ENCODE assay signal across 11 cellular contexts in the genomic region with DNA sequence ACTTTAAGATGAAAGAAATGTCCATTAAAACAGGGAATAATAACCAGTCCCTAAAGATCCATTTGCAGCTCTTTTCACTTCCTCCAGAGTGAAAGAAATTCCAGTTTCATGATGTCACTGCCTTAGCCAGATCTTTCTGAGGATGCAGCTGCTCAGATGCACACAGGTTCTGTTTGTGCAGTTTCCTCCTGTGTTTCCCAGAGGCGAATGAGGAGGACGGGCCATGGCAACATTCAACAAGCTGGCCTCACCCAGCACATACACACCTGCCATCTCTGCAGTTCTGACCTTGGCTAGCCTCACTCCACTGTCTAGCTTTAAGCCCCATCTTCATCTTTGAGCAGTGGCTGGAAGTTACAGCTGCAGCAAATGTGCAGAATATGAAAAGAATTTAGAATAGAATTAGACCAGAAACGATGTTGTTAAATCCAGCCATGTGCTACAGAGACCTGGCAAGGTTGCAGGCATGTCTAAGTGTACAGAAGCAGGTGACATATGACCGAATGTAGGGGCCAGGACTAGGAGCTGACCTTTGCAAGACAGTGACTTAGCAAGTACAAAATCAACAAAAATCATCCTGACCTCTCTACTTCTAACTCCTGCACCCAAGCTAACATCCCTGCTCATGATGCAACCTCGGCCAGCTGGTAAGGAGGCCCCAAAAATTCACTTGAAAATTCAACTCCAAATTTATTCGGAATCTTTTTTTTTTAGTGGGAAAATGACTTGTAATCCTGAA.
DNase-seq lines count a peak whose midpoint lies in the region; ATAC-seq and TF ChIP-seq lines count a peak whose summit lies in the region.
"Had no signal": no experiment of that assay in that cellular context is flagged by ENCODE, and none has a peak within 500 bp of the region (broad histone marks: within the 10 kb centered on the region; RNA-seq: fewer than 3 reads in every experiment).

No MANE protein-coding gene starts in this region.

- no peak for ATAC-seq in GM18498 (IDR thresholded peaks at IDR 0.05; ENCODE audit: unreplicated experiment)
- ATAC-seq in GM21367 (IDR thresholded peaks at IDR 0.05; ENCODE audit: unreplicated experiment): no peak

- H3K27ac ChIP-seq in RWPE1: peak overlapping the region; percentile 67
- peak overlapping the region in 1 of 2 donors; percentile 17 for H3K27ac ChIP-seq in coronary artery
- H3K27ac ChIP-seq: SJSA1 had no signal

- POLR2A ChIA-PET in RWPE1 (lab: Yijun Ruan, JAX; ENCODE audit: low non-redundant PET): no interaction called here

- TF ChIP-seq CTCF in RWPE1 (conservative IDR thresholded peaks at IDR 0.05; ENCODE audit: low read depth) (no peak), retinal pigment epithelial cell (conservative IDR thresholded peaks at IDR 0.05; ENCODE audit: low read depth, low read length) (no peak), coronary artery (IDR thresholded peaks at IDR 0.05) (no peak)

- CTCF ChIA-PET in RWPE1 (lab: Yijun Ruan, JAX): interaction anchor here (0.9 to 3.2 kb wide), 3 partner anchors 35 to 94 kb away, joined by 3 to 17 read pairs (median 4); a partner anchor contains a TSS

- H3K4me3 ChIP-seq in retinal pigment epithelial cell (ENCODE audit: low read length) (no peak overlapping the region), coronary artery (no peak overlapping the region)
- H3K4me3 ChIP-seq: SJSA1, transverse colon had no signal

- peak; percentile 66 for DNase-seq in GM03348 (ENCODE audit: low spot score)
- peak; percentile 44 for DNase-seq in RWPE1 (ENCODE audit: low spot score)
- peak; percentile 77 for DNase-seq in glomerular visceral epithelial cell (ENCODE audit: extremely low spot score)
- DNase-seq in retinal pigment epithelial cell (ENCODE audit: low read depth): peak; percentile 20
- no peak for DNase-seq in coronary artery (ENCODE audit: low spot score)
- DNase-seq in effector CD8-positive, alpha-beta T cell (lab: John Stamatoyannopoulos, UW): no peak
- DNase-seq: stimulated activated CD4-positive, alpha-beta T cell treated with anti-CD3 and anti-CD28 coated beads, Interleukin-12 subunit alpha, Interleukin-12 subunit beta, amount 100 ng/mL, for 4 hours; transverse colon had no signal

Comparison
In these comparisons a context has a peak if more than half of its experiments do, and no peak if none do; other contexts are left out.
1. DNase-seq: peak in GM03348 (single experiment), RWPE1 (single experiment), glomerular visceral epithelial cell (single experiment) and retinal pigment epithelial cell (single experiment); none in coronary artery (single experiment) and effector CD8-positive, alpha-beta T cell (single experiment).